7 cellular contexts compared by ENCODE assay signal in the genomic region with DNA sequence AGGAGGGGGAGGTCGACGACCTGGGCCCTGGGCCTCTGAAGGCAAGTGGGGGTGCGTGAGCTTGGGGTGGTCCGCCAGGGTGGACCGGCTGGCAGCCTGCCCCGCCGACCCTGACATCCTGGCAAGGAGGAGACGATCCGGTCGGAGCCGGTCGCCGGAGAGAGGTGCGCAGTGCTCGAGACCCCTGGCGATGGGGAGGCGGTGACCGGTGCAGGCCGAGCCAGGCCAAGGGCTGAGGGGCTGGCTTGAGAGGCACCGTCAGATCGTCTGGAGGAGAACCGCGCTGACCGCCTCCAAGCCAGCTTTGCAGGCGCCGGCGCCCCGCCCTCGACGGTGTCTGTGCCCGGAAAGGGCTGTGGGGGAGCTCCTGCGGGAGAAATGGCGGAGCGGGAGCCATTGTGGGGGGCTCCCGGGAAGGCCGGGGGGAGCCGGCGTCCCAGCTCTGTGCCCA. TPM values are rescaled to one million over a fixed set of nuclear protein-coding genes. Genes with fewer than 3 reads are reported as not detected.
DNase-seq lines count a peak whose midpoint lies in the region; ATAC-seq and TF ChIP-seq lines count a peak whose summit lies in the region.

No MANE protein-coding gene starts in this region.

- TF ChIP-seq CTCF in cardiac muscle cell (IDR thresholded peaks at IDR 0.05; ENCODE audit: low read depth, low read length) (no peak), progenitor cell of endocrine pancreas (IDR thresholded peaks at IDR 0.05; ENCODE audit: unreplicated experiment) (no peak)

- no peak overlapping the region for H3K27ac Mint-ChIP-seq in progenitor cell of endocrine pancreas

- H3K27me3 ChIP-seq in cardiac muscle cell = no peaks in the 10 kb centered on the region

- H3K4me1 Mint-ChIP-seq in progenitor cell of endocrine pancreas (ENCODE audit: low read depth) = no peaks in the 10 kb centered on the region

- peak overlapping the region; percentile 40 for H3K4me3 ChIP-seq in cardiac muscle cell

- peak overlapping the region; percentile 49 for H3K4me3 Mint-ChIP-seq in progenitor cell of endocrine pancreas (ENCODE audit: low read depth)

- H3K27ac ChIP-seq in cardiac muscle cell = no peak overlapping the region

- ATAC-seq in HG02642 (IDR thresholded peaks at IDR 0.05; ENCODE audit: poor library complexity, unreplicated experiment) = peak; percentile 56

- H3K9me3 ChIP-seq in cardiac muscle cell (ENCODE audit: low read depth) = no peaks in the 10 kb centered on the region

- peaks cover 2% of the 10 kb centered on the region for H3K36me3 Mint-ChIP-seq in progenitor cell of endocrine pancreas (ENCODE audit: insufficient read depth)

- no peaks in the 10 kb centered on the region for H3K4me1 ChIP-seq in cardiac muscle cell (ENCODE audit: low read depth)

- no peaks in the 10 kb centered on the region for H3K36me3 ChIP-seq in cardiac muscle cell

- no peaks in the 10 kb centered on the region for H3K27me3 Mint-ChIP-seq in progenitor cell of endocrine pancreas

- peak; percentile 13 for DNase-seq in activated gamma-delta T cell (lab: John Stamatoyannopoulos, UW)
- peak; percentile 42 to 45 for DNase-seq in cardiac muscle cell (ENCODE audit: low read depth in 1 of 2, low spot score in 1 of 2)
- DNase-seq in progenitor cell of endocrine pancreas (ENCODE audit: low spot score, unreplicated experiment) = no peak
- no peak for DNase-seq in NCI-H774 (lab: John Stamatoyannopoulos, UW)
- DNase-seq in midbrain (lab: John Stamatoyannopoulos, UW) = no peak
- DNase-seq in NCI-H2107 treated with DMSO at 0.1 percent for 48 hours (lab: John Stamatoyannopoulos, UW; ENCODE audit: unreplicated experiment) = no peak

- H3K9me3 Mint-ChIP-seq in progenitor cell of endocrine pancreas (ENCODE audit: low read depth) = peaks cover 12% of the 10 kb centered on the region

RNA-seq across cellular contexts. Expression of a gene that starts 25.6 kb away (rescaled TPM):
- total RNA-seq in cardiac muscle cell (5.2 and 12.7 TPM in 2 replicates), progenitor cell of endocrine pancreas (8.1 and 8.9 TPM in 2 replicates)
- 8.9 and 9.6 TPM in 2 replicates for polyA plus RNA-seq in cardiac muscle cell

RNA-seq across cellular contexts. Expression of a gene that starts 33.9 kb away (rescaled TPM):
- total RNA-seq in cardiac muscle cell (36.7 and 42.7 TPM in 2 replicates), progenitor cell of endocrine pancreas (10.0 and 11.4 TPM in 2 replicates)
- 23.8 and 34.1 TPM in 2 replicates for polyA plus RNA-seq in cardiac muscle cell

Comparison
In these comparisons a context has a peak if more than half of its experiments do, and no peak if none do; other contexts are left out.
1. DNase-seq: peak in activated gamma-delta T cell (single experiment) and cardiac muscle cell (2 of 2); none in progenitor cell of endocrine pancreas (single experiment), NCI-H774 (single experiment), midbrain (single experiment) and NCI-H2107 treated with DMSO at 0.1 percent for 48 hours (single experiment).